In genomic region chr4:119212251-119212963, GRCh38 we compare ENCODE assay signal across 1 cellular context.
A peak's percentile ranks its signal among the peaks of the same experiment; 100 is the strongest.
TF ChIP-seq lines count a peak whose summit lies in the region.

TSS of gene USP53 (plus strand) at chr4:119212713. CDS start at chr4:119239760, 27,047 bp downstream.

TF ChIP-seq in HEK293, 187 proteins besides CTCF, POLR2A, EP300 and RAD21 (continued from another document and continues in another):
- TF ChIP-seq ZNF148 (tag by site-specific recombination; IDR thresholded peaks at IDR 0.05; ENCODE audit: borderline replicate concordance) (no peak), IKZF3 (tag by site-specific recombination; IDR thresholded peaks at IDR 0.05) (peak; percentile 98), ZNF416 (tag by site-specific recombination; IDR thresholded peaks at IDR 0.05) (no peak), ZNF394 (tag by site-specific recombination; IDR thresholded peaks at IDR 0.05; ENCODE audit: borderline replicate concordance) (no peak), ZNF473 (tag by site-specific recombination; IDR thresholded peaks at IDR 0.05) (no peak), ZNF580 (tag by site-specific recombination; IDR thresholded peaks at IDR 0.05) (0 out of 2 replicates have a peak, but pooled peaks have one; percentile 48), YY1 (tag by site-specific recombination; IDR thresholded peaks at IDR 0.05) (no peak), OVOL3 (tag by site-specific recombination; IDR thresholded peaks at IDR 0.05) (no peak), BCL11A (tag by site-specific recombination; IDR thresholded peaks at IDR 0.05; ENCODE audit: low read depth) (no peak; the same call in 1 of the 2 replicates), ZNF175 (tag by site-specific recombination; IDR thresholded peaks at IDR 0.05) (no peak), ZNF16 (tag by site-specific recombination; IDR thresholded peaks at IDR 0.05; ENCODE audit: low read depth) (no peak), ZBTB26 (tag by site-specific recombination; optimal IDR thresholded peaks at IDR 0.05) (peak; percentile 70), ZNF366 (tag by site-specific recombination; conservative IDR thresholded peaks at IDR 0.05) (no peak), BCL11B (tag by site-specific recombination; IDR thresholded peaks at IDR 0.05; ENCODE audit: low read depth) (no peak; the same call in 1 of the 2 replicates), ZNF354C (tag by site-specific recombination; IDR thresholded peaks at IDR 0.05; ENCODE audit: borderline replicate concordance, low read depth) (no peak), REPIN1 (tag by site-specific recombination; IDR thresholded peaks at IDR 0.05; ENCODE audit: low read depth) (0 out of 2 replicates have a peak, but pooled peaks have one; percentile 73), PRDM4 (tag by site-specific recombination; IDR thresholded peaks at IDR 0.05) (0 out of 2 replicates have a peak, but pooled peaks have one; percentile 12), SCRT2 (tag by site-specific recombination; IDR thresholded peaks at IDR 0.05) (peak; percentile 99), ZNF223 (tag by site-specific recombination; IDR thresholded peaks at IDR 0.05) (no peak), ZBTB1 (tag by site-specific recombination; IDR thresholded peaks at IDR 0.05) (no peak), PRDM10 (tag by site-specific recombination; IDR thresholded peaks at IDR 0.05) (no peak), TRIM28 (IDR thresholded peaks at IDR 0.05; ENCODE audit: borderline replicate concordance, low read length) (no peak), ZFHX2 (tag by site-specific recombination; conservative IDR thresholded peaks at IDR 0.05) (0 out of 2 replicates have a peak, but pooled peaks have one; percentile 27), HOXA7 (CRISPR knock-in tag; IDR thresholded peaks at IDR 0.05; ENCODE audit: borderline replicate concordance) (no peak), ZNF548 (tag by site-specific recombination; IDR thresholded peaks at IDR 0.05) (no peak), SP2 (tag by site-specific recombination; IDR thresholded peaks at IDR 0.05) (peak; percentile 83), SALL2 (tag by site-specific recombination; IDR thresholded peaks at IDR 0.05; ENCODE audit: borderline replicate concordance) (no peak), ZNF558 (tag by site-specific recombination; IDR thresholded peaks at IDR 0.05) (no peak; the same call in 1 of the 2 replicates), REST (tag by site-specific recombination; IDR thresholded peaks at IDR 0.05) (no peak), ZNF639 (tag by site-specific recombination; IDR thresholded peaks at IDR 0.05) (0 out of 2 replicates have a peak, but pooled peaks have one; percentile 30)
- TF ChIP-seq, protein P1, sequence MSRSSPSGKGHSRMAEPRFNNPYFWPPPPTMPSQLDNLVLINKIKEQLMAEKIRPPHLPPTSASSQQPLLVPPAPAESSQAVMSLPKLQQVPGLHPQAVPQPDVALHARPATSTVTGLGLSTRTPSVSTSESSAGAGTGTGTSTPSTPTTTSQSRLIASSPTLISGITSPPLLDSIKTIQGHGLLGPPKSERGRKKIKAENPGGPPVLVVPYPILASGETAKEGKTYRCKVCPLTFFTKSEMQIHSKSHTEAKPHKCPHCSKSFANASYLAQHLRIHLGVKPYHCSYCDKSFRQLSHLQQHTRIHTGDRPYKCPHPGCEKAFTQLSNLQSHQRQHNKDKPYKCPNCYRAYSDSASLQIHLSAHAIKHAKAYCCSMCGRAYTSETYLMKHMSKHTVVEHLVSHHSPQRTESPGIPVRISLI (tag by site-specific recombination; IDR thresholded peaks at IDR 0.05), result no peak
- TF ChIP-seq, protein P2, sequence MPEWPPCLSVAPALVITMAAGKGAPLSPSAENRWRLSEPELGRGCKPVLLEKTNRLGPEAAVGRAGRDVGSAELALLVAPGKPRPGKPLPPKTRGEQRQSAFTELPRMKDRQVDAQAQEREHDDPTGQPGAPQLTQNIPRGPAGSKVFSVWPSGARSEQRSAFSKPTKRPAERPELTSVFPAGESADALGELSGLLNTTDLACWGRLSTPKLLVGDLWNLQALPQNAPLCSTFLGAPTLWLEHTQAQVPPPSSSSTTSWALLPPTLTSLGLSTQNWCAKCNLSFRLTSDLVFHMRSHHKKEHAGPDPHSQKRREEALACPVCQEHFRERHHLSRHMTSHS (tag by site-specific recombination; IDR thresholded peaks at IDR 0.05), result no peak
- TF ChIP-seq, protein P3, sequence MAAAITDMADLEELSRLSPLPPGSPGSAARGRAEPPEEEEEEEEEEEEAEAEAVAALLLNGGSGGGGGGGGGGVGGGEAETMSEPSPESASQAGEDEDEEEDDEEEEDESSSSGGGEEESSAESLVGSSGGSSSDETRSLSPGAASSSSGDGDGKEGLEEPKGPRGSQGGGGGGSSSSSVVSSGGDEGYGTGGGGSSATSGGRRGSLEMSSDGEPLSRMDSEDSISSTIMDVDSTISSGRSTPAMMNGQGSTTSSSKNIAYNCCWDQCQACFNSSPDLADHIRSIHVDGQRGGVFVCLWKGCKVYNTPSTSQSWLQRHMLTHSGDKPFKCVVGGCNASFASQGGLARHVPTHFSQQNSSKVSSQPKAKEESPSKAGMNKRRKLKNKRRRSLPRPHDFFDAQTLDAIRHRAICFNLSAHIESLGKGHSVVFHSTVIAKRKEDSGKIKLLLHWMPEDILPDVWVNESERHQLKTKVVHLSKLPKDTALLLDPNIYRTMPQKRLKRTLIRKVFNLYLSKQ (tag by site-specific recombination; IDR thresholded peaks at IDR 0.05; ENCODE audit: borderline replicate concordance), result no peak
- TF ChIP-seq, protein P4, sequence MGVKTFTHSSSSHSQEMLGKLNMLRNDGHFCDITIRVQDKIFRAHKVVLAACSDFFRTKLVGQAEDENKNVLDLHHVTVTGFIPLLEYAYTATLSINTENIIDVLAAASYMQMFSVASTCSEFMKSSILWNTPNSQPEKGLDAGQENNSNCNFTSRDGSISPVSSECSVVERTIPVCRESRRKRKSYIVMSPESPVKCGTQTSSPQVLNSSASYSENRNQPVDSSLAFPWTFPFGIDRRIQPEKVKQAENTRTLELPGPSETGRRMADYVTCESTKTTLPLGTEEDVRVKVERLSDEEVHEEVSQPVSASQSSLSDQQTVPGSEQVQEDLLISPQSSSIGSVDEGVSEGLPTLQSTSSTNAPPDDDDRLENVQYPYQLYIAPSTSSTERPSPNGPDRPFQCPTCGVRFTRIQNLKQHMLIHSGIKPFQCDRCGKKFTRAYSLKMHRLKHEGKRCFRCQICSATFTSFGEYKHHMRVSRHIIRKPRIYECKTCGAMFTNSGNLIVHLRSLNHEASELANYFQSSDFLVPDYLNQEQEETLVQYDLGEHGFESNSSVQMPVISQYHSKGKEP (tag by site-specific recombination; IDR thresholded peaks at IDR 0.05), result no peak
